Comparison of ENCODE assay signal across 19 cellular contexts in the genomic region with DNA sequence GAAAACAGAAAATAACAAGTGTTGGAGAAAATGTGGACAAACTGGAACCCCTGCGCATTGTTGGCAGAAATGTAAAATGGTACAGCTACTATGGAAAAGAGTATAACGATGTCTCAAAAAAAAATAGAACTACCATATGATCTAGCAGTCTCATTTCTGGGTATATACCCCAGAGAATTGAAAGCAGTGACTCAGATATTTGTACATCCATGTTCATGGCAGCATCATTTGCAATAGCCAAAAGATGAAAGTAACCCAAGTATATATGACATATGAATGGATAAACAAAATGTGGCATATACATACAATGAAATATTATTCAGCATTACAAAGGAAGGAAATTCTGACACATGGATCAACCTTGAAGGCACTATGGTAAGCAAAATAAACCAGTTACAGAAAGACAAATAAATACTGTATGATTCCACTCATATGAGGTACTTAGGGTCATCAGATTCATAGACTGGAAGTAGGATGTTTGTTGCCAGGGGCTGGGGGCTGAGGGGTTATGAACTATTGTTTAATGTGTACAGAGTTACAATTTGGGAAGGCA. TPM values are rescaled to one million over a fixed set of nuclear protein-coding genes. Genes with fewer than 3 reads are reported as not detected.
A peak's percentile ranks its signal among the peaks of the same experiment; 100 is the strongest.
DNase-seq lines count a peak whose midpoint lies in the region; ATAC-seq, FAIRE-seq and TF ChIP-seq lines count a peak whose summit lies in the region.
"Had no signal": no experiment of that assay in that cellular context is flagged by ENCODE, and none has a peak within 500 bp of the region (broad histone marks: within the 10 kb centered on the region; RNA-seq: fewer than 3 reads in every experiment).

No MANE protein-coding gene starts in this region.

- no peaks in the 10 kb centered on the region for H3K9me3 ChIP-seq in A549
- H3K9me3 ChIP-seq in OCI-LY3 (ENCODE audit: insufficient read depth, low read length) = no peaks in the 10 kb centered on the region
- H3K9me3 ChIP-seq: BE2C, HAP-1 had no signal

- CTCF ChIA-PET in A549 (lab: Yijun Ruan, JAX) = interaction anchor here (1.2 kb wide), 1 partner anchor 46 kb away, joined by 3 read pairs; no protein-coding TSS in a partner anchor

- POLR2A ChIA-PET in A549 (lab: Yijun Ruan, JAX) = no interaction called here

- peak; percentile 72 for FAIRE-seq in A549 (lab: Jason Lieb, UNC)

- H3K27ac ChIP-seq in A549 (peak overlapping the region in 1 of 2 experiments; percentile 44; a peak in 3 of 6 replicates), OCI-LY3 (ENCODE audit: low read length) (peak overlapping the region; percentile 98)
- H3K27ac ChIP-seq: GM23248 had no signal

- no peak for DNase-seq in A549 (ENCODE audit: low read depth in 1 of 2, low spot score in 1 of 2)
- DNase-seq in DMS53 (lab: John Stamatoyannopoulos, UW) = peak; percentile 72
- DNase-seq in glutamatergic neuron = no peak
- DNase-seq in NOMO-1 treated with dmso at 0.1 percent for 144 hours (lab: John Stamatoyannopoulos, UW; ENCODE audit: unreplicated experiment) = no peak
- DNase-seq in activated naive CD4-positive, alpha-beta T cell treated with anti-CD3 and anti-CD28 coated beads, Interleukin-2, amount 50 U/mL, for 16 hours = no peak
- DNase-seq: 8988T; ACHN; BE2C; C1 segment of cervical spinal cord; CD4-positive, CD25-positive, alpha-beta regulatory T cell; CD8-positive, alpha-beta memory T cell; COR-L47; DMS79 treated with DMSO at 0.1 percent for 48 hours; GF-D8; GM23248 had no signal

- H3K27me3 ChIP-seq in OCI-LY3 (ENCODE audit: low read depth, low read length) = no peaks in the 10 kb centered on the region
- H3K27me3 ChIP-seq: BE2C had no signal

- TF ChIP-seq EP300 in A549 (IDR thresholded peaks at IDR 0.05) = no peak

- TF ChIP-seq POLR2A in A549 (IDR thresholded peaks at IDR 0.05; ENCODE audit: low read length) = no peak

- peaks cover 96% of the 10 kb centered on the region for H3K79me2 ChIP-seq in OCI-LY3 (ENCODE audit: low read length)

- peak overlapping the region; percentile 42 for H3K4me3 Mint-ChIP-seq in glutamatergic neuron (ENCODE audit: unreplicated experiment)
- H3K4me3 Mint-ChIP-seq: CD4-positive, CD25-positive, alpha-beta regulatory T cell; CD8-positive, alpha-beta memory T cell had no signal

- no peak for TF ChIP-seq RAD21 in A549 (conservative IDR thresholded peaks at IDR 0.05 in 1 of 2, IDR thresholded peaks at IDR 0.05 in 1 of 2)

- no peaks in the 10 kb centered on the region for H4K20me1 ChIP-seq in OCI-LY3 (ENCODE audit: insufficient read depth, low read length)

- no peak overlapping the region for H2AFZ ChIP-seq in OCI-LY3 (ENCODE audit: low read depth, low read length)
- H2AFZ ChIP-seq: GM23248 had no signal

- H3K4me1 ChIP-seq in A549 = peaks cover 79% of the 10 kb centered on the region
- peaks cover 76% of the 10 kb centered on the region for H3K4me1 ChIP-seq in OCI-LY3 (ENCODE audit: low read length)
- H3K4me1 ChIP-seq: HAP-1 had no signal

- H3K4me3 ChIP-seq in A549 (no peak overlapping the region), OCI-LY3 (ENCODE audit: low read length) (peak overlapping the region; percentile 94)
- H3K4me3 ChIP-seq: GM23248, HAP-1 had no signal

- no peak overlapping the region for H3K27ac Mint-ChIP-seq in glutamatergic neuron (ENCODE audit: unreplicated experiment)
- H3K27ac Mint-ChIP-seq: CD4-positive, CD25-positive, alpha-beta regulatory T cell; CD8-positive, alpha-beta memory T cell had no signal

- H3K9ac ChIP-seq in OCI-LY3 (ENCODE audit: low read length) = peak overlapping the region; percentile 92
- H3K9ac ChIP-seq: GM23248 had no signal

- ATAC-seq in A549 (no peak), HG03280 (IDR thresholded peaks at IDR 0.05; ENCODE audit: unreplicated experiment) (no peak), GM21423 (IDR thresholded peaks at IDR 0.05; ENCODE audit: unreplicated experiment) (no peak)

- H3K36me3 ChIP-seq in OCI-LY3 (replicated peaks; ENCODE audit: low read depth, low read length) = no peaks in the 10 kb centered on the region
- H3K36me3 ChIP-seq: BE2C, HAP-1 had no signal

- TF ChIP-seq CTCF in A549 (IDR thresholded peaks at IDR 0.05) (no peak), OCI-LY3 (IDR thresholded peaks at IDR 0.05; ENCODE audit: low read depth, low read length) (no peak), glutamatergic neuron (IDR thresholded peaks at IDR 0.05; ENCODE audit: partially characterized antibody, unreplicated experiment) (no peak)

- H3K4me2 ChIP-seq in A549 (peak overlapping the region; percentile 83), OCI-LY3 (ENCODE audit: low read length) (peak overlapping the region; percentile 96)

- H3K4me1 Mint-ChIP-seq in glutamatergic neuron (ENCODE audit: low read depth, unreplicated experiment) = peaks cover 20% of the 10 kb centered on the region

- 86% methylated on average over 2 of the region's 2 CpGs for WGBS in A549 (ENCODE audit: missing lambda C conversion rate)

- peaks cover 4% of the 10 kb centered on the region for H3K27me3 Mint-ChIP-seq in glutamatergic neuron (ENCODE audit: unreplicated experiment)

- no peaks in the 10 kb centered on the region for H3K36me3 Mint-ChIP-seq in glutamatergic neuron (ENCODE audit: unreplicated experiment)
- H3K36me3 Mint-ChIP-seq: CD4-positive, CD25-positive, alpha-beta regulatory T cell; CD8-positive, alpha-beta memory T cell had no signal

- H3K9me3 Mint-ChIP-seq in glutamatergic neuron (ENCODE audit: unreplicated experiment) = peaks cover 4% of the 10 kb centered on the region
- H3K9me3 Mint-ChIP-seq: CD4-positive, CD25-positive, alpha-beta regulatory T cell; CD8-positive, alpha-beta memory T cell had no signal

TF ChIP-seq in A549, 52 proteins besides CTCF, POLR2A, EP300 and RAD21:
- TF ChIP-seq EHMT2 (IDR thresholded peaks at IDR 0.05; ENCODE audit: low read depth) (no peak), CEBPB (IDR thresholded peaks at IDR 0.05) (no peak), POLR2AphosphoS2 (conservative IDR thresholded peaks at IDR 0.05; ENCODE audit: low read length) (no peak), SREBF2 (IDR thresholded peaks at IDR 0.05) (no peak), KDM5A (IDR thresholded peaks at IDR 0.05) (no peak), ZSCAN20 (CRISPR knock-in tag; IDR thresholded peaks at IDR 0.05) (no peak), CBX2 (IDR thresholded peaks at IDR 0.05; ENCODE audit: borderline replicate concordance, low read depth) (no peak), ZFP36 (IDR thresholded peaks at IDR 0.05; ENCODE audit: borderline replicate concordance, partially characterized antibody) (no peak), MYC (IDR thresholded peaks at IDR 0.05; ENCODE audit: borderline replicate concordance, low read length) (no peak)
- TF ChIP-seq, protein P1, sequence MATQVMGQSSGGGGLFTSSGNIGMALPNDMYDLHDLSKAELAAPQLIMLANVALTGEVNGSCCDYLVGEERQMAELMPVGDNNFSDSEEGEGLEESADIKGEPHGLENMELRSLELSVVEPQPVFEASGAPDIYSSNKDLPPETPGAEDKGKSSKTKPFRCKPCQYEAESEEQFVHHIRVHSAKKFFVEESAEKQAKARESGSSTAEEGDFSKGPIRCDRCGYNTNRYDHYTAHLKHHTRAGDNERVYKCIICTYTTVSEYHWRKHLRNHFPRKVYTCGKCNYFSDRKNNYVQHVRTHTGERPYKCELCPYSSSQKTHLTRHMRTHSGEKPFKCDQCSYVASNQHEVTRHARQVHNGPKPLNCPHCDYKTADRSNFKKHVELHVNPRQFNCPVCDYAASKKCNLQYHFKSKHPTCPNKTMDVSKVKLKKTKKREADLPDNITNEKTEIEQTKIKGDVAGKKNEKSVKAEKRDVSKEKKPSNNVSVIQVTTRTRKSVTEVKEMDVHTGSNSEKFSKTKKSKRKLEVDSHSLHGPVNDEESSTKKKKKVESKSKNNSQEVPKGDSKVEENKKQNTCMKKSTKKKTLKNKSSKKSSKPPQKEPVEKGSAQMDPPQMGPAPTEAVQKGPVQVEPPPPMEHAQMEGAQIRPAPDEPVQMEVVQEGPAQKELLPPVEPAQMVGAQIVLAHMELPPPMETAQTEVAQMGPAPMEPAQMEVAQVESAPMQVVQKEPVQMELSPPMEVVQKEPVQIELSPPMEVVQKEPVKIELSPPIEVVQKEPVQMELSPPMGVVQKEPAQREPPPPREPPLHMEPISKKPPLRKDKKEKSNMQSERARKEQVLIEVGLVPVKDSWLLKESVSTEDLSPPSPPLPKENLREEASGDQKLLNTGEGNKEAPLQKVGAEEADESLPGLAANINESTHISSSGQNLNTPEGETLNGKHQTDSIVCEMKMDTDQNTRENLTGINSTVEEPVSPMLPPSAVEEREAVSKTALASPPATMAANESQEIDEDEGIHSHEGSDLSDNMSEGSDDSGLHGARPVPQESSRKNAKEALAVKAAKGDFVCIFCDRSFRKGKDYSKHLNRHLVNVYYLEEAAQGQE (IDR thresholded peaks at IDR 0.05) = no peak

RNA-seq across cellular contexts. Expression of a gene that starts 4.9 kb away (rescaled TPM):
- 189 and 210 TPM in 2 replicates for polyA plus RNA-seq in A549 (2011; rRNA removed)
- 35.0 and 38.0 TPM in 2 replicates for polyA plus RNA-seq in A549 (2012; cell fraction: cytosol; rRNA removed)
- polyA plus RNA-seq in A549 (2012; cell fraction: nucleus; rRNA removed) = 41.3 and 67.1 TPM in 2 replicates
- polyA plus RNA-seq in A549 (2017; fragmentation: RNase III; extraction: RNeasy Plus Mini Kit Qiagen cat#74134 plus additional on column Dnase treatment) = 123 to 134 TPM (median 129 TPM) in 3 replicates
- polyA minus RNA-seq in A549 (2011; rRNA and poly(A)+ RNA removed) = 198 and 200 TPM in 2 replicates
- total RNA-seq in glutamatergic neuron (ENCODE audit: unreplicated experiment) = 120 TPM
- total RNA-seq: CD4-positive, CD25-positive, alpha-beta regulatory T cell had no signal
